Comparison of ENCODE assay signal across 33 cellular contexts in genomic region chr14:56501909-56502530, GRCh38.
DNase-seq lines count a peak whose midpoint lies in the region; ATAC-seq and TF ChIP-seq lines count a peak whose summit lies in the region.
"Had no signal": no experiment of that assay in that cellular context is flagged by ENCODE, and none has a peak within 500 bp of the region (broad histone marks: within the 10 kb centered on the region; RNA-seq: fewer than 3 reads in every experiment).

No MANE protein-coding gene starts in this region.

- DNase-seq in NCI-H748 (lab: John Stamatoyannopoulos, UW; ENCODE audit: unreplicated experiment), result peak; percentile 25
- DNase-seq in NCI-H748 treated with DMSO at 0.1 percent for 48 hours (lab: John Stamatoyannopoulos, UW), result no peak
- peak; percentile 70 for DNase-seq in WERI-Rb-1
- peak; percentile 73 for DNase-seq in neural progenitor cell (ENCODE audit: low spot score)
- DNase-seq in NK-92 (lab: John Stamatoyannopoulos, UW; ENCODE audit: unreplicated experiment), result no peak
- DNase-seq: 8988T; activated CD4-positive, alpha-beta T cell treated with anti-CD3 and anti-CD28 coated beads, Interleukin-2, amount 10 ng/mL, durations not matched to agents 24 days and 14 days; activated gamma-delta T cell; activated naive CD8-positive, alpha-beta T cell treated with anti-CD3 and anti-CD28 coated beads, Interleukin-2, amount 10 ng/mL, durations not matched to agents 7 days and 5 days; activated T-cell treated with anti-CD3 and anti-CD28 coated beads, Interleukin-2, amount 50 U/mL, for 1 hour; C1 segment of cervical spinal cord; DMS53; effector CD4-positive, alpha-beta T cell; GM23248; IMR-90; islet precursor cell; left ventricle myocardium inferior; mesenchymal stem cell; NCI-H2171 treated with DMSO at 0.1 percent for 48 hours; NCI-H510A treated with DMSO at 0.1 percent for 48 hours; posterior cingulate gyrus; right cardiac atrium; RPMI8226; stimulated activated naive CD8-positive, alpha-beta T cell treated with anti-CD3 and anti-CD28 coated beads, Interleukin-15, Interleukin-2, amounts not matched to agents 100 U/mL and 50 U/mL, for 24 hours; T1000 had no signal

- no peaks in the 10 kb centered on the region for H3K79me2 ChIP-seq in neural progenitor cell (ENCODE audit: low read depth)

- H2AFZ ChIP-seq in neural progenitor cell (replicated peaks), result no peak overlapping the region
- H2AFZ ChIP-seq: GM23248 had no signal

- H3K4me3 ChIP-seq in HUES64 (ENCODE audit: low read length) (no peak overlapping the region), WERI-Rb-1 (ENCODE audit: low read depth, low read length) (peak overlapping the region; percentile 26), neural progenitor cell (peak overlapping the region; percentile 10)
- H3K4me3 ChIP-seq: ascending aorta, cardiac muscle cell, GM23248, left ventricle myocardium inferior, SJCRH30, smooth muscle cell had no signal

- H3K9ac ChIP-seq in HUES64 (ENCODE audit: low read depth, low read length) (no peak overlapping the region), neural progenitor cell (no peak overlapping the region)
- H3K9ac ChIP-seq: GM23248 had no signal

- H3K9me3 Mint-ChIP-seq in neural progenitor cell, result no peaks in the 10 kb centered on the region
- H3K9me3 Mint-ChIP-seq: activated CD4-positive, alpha-beta T cell treated with anti-CD3 and anti-CD28 coated beads, Interleukin-2, amount 10 ng/mL, durations not matched to agents 24 days and 14 days; activated naive CD8-positive, alpha-beta T cell treated with anti-CD3 and anti-CD28 coated beads, Interleukin-2, amount 10 ng/mL, durations not matched to agents 7 days and 5 days had no signal

- no peaks in the 10 kb centered on the region for H3K9me3 ChIP-seq in HUES64 (ENCODE audit: insufficient read depth, low read depth, low read length)
- peaks cover under 1% of the 10 kb centered on the region for H3K9me3 ChIP-seq in WERI-Rb-1 (ENCODE audit: severe bottlenecking)
- no peaks in the 10 kb centered on the region for H3K9me3 ChIP-seq in neural progenitor cell (ENCODE audit: low read depth)
- H3K9me3 ChIP-seq: ascending aorta, left ventricle myocardium inferior, SJCRH30 had no signal

- 5% methylated on average over 4 of the region's 5 CpGs for WGBS in HUES64

- peaks cover 26% of the 10 kb centered on the region for H3K4me1 Mint-ChIP-seq in neural progenitor cell
- H3K4me1 Mint-ChIP-seq: activated naive CD8-positive, alpha-beta T cell treated with anti-CD3 and anti-CD28 coated beads, Interleukin-2, amount 10 ng/mL, durations not matched to agents 7 days and 5 days had no signal

- no peak for TF ChIP-seq CTCF in WERI-Rb-1 (IDR thresholded peaks at IDR 0.05; ENCODE audit: low read depth, low read length)
- no peak for TF ChIP-seq CTCF in neural progenitor cell (IDR thresholded peaks at IDR 0.05)

- H3K4me2 ChIP-seq in neural progenitor cell, result peak overlapping the region; percentile 66
- H3K4me2 ChIP-seq: smooth muscle cell had no signal

- ATAC-seq in GM19351 (IDR thresholded peaks at IDR 0.05; ENCODE audit: unreplicated experiment) (no peak), GM18867 (IDR thresholded peaks at IDR 0.05; ENCODE audit: unreplicated experiment) (no peak)
- ATAC-seq: right cardiac atrium; stimulated activated naive CD8-positive, alpha-beta T cell treated with anti-CD3 and anti-CD28 coated beads, Interleukin-15, Interleukin-2, amounts not matched to agents 100 U/mL and 50 U/mL, for 24 hours had no signal

- H3K27me3 ChIP-seq in HUES64 (ENCODE audit: insufficient read depth, low read length) (no peaks in the 10 kb centered on the region), WERI-Rb-1 (ENCODE audit: insufficient read depth, low read depth, severe bottlenecking) (no peaks in the 10 kb centered on the region), neural progenitor cell (no peaks in the 10 kb centered on the region)
- H3K27me3 ChIP-seq: ascending aorta, cardiac muscle cell, SJCRH30 had no signal

- no peaks in the 10 kb centered on the region for H3K36me3 Mint-ChIP-seq in neural progenitor cell
- H3K36me3 Mint-ChIP-seq: activated naive CD8-positive, alpha-beta T cell treated with anti-CD3 and anti-CD28 coated beads, Interleukin-2, amount 10 ng/mL, durations not matched to agents 7 days and 5 days had no signal

- peaks cover 8% of the 10 kb centered on the region for H3K27me3 Mint-ChIP-seq in neural progenitor cell (ENCODE audit: insufficient read depth, low read depth)

- H3K4me1 ChIP-seq in HUES64 (ENCODE audit: insufficient read depth, low read length) (peaks cover 30% of the 10 kb centered on the region), neural progenitor cell (peaks cover 43% of the 10 kb centered on the region)
- H3K4me1 ChIP-seq: ascending aorta, left ventricle myocardium inferior, SJCRH30 had no signal

- H4K20me1 ChIP-seq in neural progenitor cell (ENCODE audit: low read depth), result no peaks in the 10 kb centered on the region

- H3K27ac ChIP-seq in HUES64 (ENCODE audit: low read depth, low read length), result peak overlapping the region; percentile 54; the same call in 1 of the 2 replicates
- H3K27ac ChIP-seq in WERI-Rb-1, result no peak overlapping the region; the same call in 1 of the 2 replicates
- peak overlapping the region; percentile 20 for H3K27ac ChIP-seq in neural progenitor cell
- H3K27ac ChIP-seq: ascending aorta, cardiac muscle cell, epithelial cell of prostate, GM23248, left ventricle myocardium inferior, SJCRH30 had no signal

- H3K4me3 Mint-ChIP-seq in neural progenitor cell, result peak overlapping the region; percentile 8
- H3K4me3 Mint-ChIP-seq: activated CD4-positive, alpha-beta T cell treated with anti-CD3 and anti-CD28 coated beads, Interleukin-2, amount 10 ng/mL, durations not matched to agents 24 days and 14 days; activated naive CD8-positive, alpha-beta T cell treated with anti-CD3 and anti-CD28 coated beads, Interleukin-2, amount 10 ng/mL, durations not matched to agents 7 days and 5 days had no signal

- no peaks in the 10 kb centered on the region for H3K36me3 ChIP-seq in HUES64 (ENCODE audit: insufficient read depth, low read length)
- no peaks in the 10 kb centered on the region for H3K36me3 ChIP-seq in WERI-Rb-1
- peaks cover 2% of the 10 kb centered on the region for H3K36me3 ChIP-seq in neural progenitor cell
- H3K36me3 ChIP-seq: ascending aorta, cardiac muscle cell, left ventricle myocardium inferior, SJCRH30 had no signal

- peak overlapping the region; percentile 46 for H3K27ac Mint-ChIP-seq in neural progenitor cell
- H3K27ac Mint-ChIP-seq: activated CD4-positive, alpha-beta T cell treated with anti-CD3 and anti-CD28 coated beads, Interleukin-2, amount 10 ng/mL, durations not matched to agents 24 days and 14 days; activated naive CD8-positive, alpha-beta T cell treated with anti-CD3 and anti-CD28 coated beads, Interleukin-2, amount 10 ng/mL, durations not matched to agents 7 days and 5 days had no signal

- peaks cover 28% of the 10 kb centered on the region for H3F3A ChIP-seq in neural progenitor cell (ENCODE audit: low read depth)

Comparison
In these comparisons a context has a peak if more than half of its experiments do, and no peak if none do; other contexts are left out.
1. DNase-seq: peak in NCI-H748 (single experiment), WERI-Rb-1 (single experiment) and neural progenitor cell (single experiment); none in NCI-H748 treated with DMSO at 0.1 percent for 48 hours (single experiment) and NK-92 (single experiment).